In genomic region chr17:42683407-42684031, GRCh38 we compare ENCODE assay signal across 8 cellular contexts. TPM values are rescaled to one million over a fixed set of nuclear protein-coding genes. Genes with fewer than 3 reads are reported as not detected.
DNase-seq lines count a peak whose midpoint lies in the region; ATAC-seq and TF ChIP-seq lines count a peak whose summit lies in the region.

No MANE protein-coding gene starts in this region.

- H3K79me2 ChIP-seq in neural cell (replicated peaks; ENCODE audit: insufficient read depth, low read length) = peaks cover 4% of the 10 kb centered on the region

- H3K4me2 ChIP-seq in neural cell (ENCODE audit: low read length) = peak overlapping the region; percentile 66

- H3K27ac Mint-ChIP-seq in CD4-positive, CD25-positive, alpha-beta regulatory T cell = peak overlapping the region; percentile 48 to 66 (median 60)

- peaks cover 6 to 61% (median 38%) of the 10 kb centered on the region in 4 donors for H3K4me1 Mint-ChIP-seq in CD4-positive, CD25-positive, alpha-beta regulatory T cell

- H3K27me3 Mint-ChIP-seq in CD4-positive, CD25-positive, alpha-beta regulatory T cell = peaks cover 26% of the 10 kb centered on the region

- peaks cover 49% of the 10 kb centered on the region for H3K4me1 ChIP-seq in CD4-positive, CD25-positive, alpha-beta regulatory T cell (ENCODE audit: control insufficient read depth, insufficient read depth, low read length, poor library complexity, severe bottlenecking)

- ATAC-seq in CD4-positive, CD25-positive, alpha-beta regulatory T cell (ENCODE audit: low read depth in 2 of 2) = peak in 1 of 2 donors; percentile 6
- ATAC-seq in GM18519 (IDR thresholded peaks at IDR 0.05; ENCODE audit: low FRiP score, unreplicated experiment) (no peak), GM18907 (IDR thresholded peaks at IDR 0.05; ENCODE audit: unreplicated experiment) (no peak)

- no peaks in the 10 kb centered on the region for H3K9me3 ChIP-seq in CD4-positive, CD25-positive, alpha-beta regulatory T cell (ENCODE audit: control insufficient read depth in 2 of 2, low read length in 2 of 2)
- H3K9me3 ChIP-seq in neural cell (ENCODE audit: low read length) = no peaks in the 10 kb centered on the region

- H3K9me3 Mint-ChIP-seq in CD4-positive, CD25-positive, alpha-beta regulatory T cell = peaks cover 0 to 3% (median 0%) of the 10 kb centered on the region in 7 donors

- H3K9me2 ChIP-seq in neural cell (ENCODE audit: insufficient read depth, low read length) = no peaks in the 10 kb centered on the region

- H3K36me3 Mint-ChIP-seq in CD4-positive, CD25-positive, alpha-beta regulatory T cell = peaks cover 3% of the 10 kb centered on the region

- peak overlapping the region; percentile 54 for H3K4me3 ChIP-seq in CD4-positive, CD25-positive, alpha-beta regulatory T cell (ENCODE audit: low read depth, low read length)
- peak overlapping the region; percentile 58 for H3K4me3 ChIP-seq in epithelial cell of proximal tubule (ENCODE audit: low read depth, low read length)
- H3K4me3 ChIP-seq in neural cell (ENCODE audit: low read length) = peak overlapping the region; percentile 98

- no peak for TF ChIP-seq RAD21 in neural cell (conservative IDR thresholded peaks at IDR 0.05)

- peak overlapping the region; percentile 46 for H2AFZ ChIP-seq in neural cell (ENCODE audit: low read depth, low read length)

- TF ChIP-seq CTCF in epithelial cell of proximal tubule (conservative IDR thresholded peaks at IDR 0.05; ENCODE audit: low read depth, low read length) = no peak
- TF ChIP-seq CTCF in neural cell (IDR thresholded peaks at IDR 0.05; ENCODE audit: poor library complexity, severe bottlenecking) = no peak

- H3F3A ChIP-seq in neural cell (ENCODE audit: insufficient read depth, low read length, poor library complexity, severe bottlenecking) = no peaks in the 10 kb centered on the region

- no peaks in the 10 kb centered on the region for H3K36me3 ChIP-seq in CD4-positive, CD25-positive, alpha-beta regulatory T cell (ENCODE audit: control insufficient read depth, insufficient read depth, low read length)
- H3K36me3 ChIP-seq in neural cell (ENCODE audit: insufficient read depth, low read length) = no peaks in the 10 kb centered on the region

- H3K27ac ChIP-seq in CD4-positive, CD25-positive, alpha-beta regulatory T cell (ENCODE audit: insufficient read depth, low read length, poor library complexity, severe bottlenecking) = peak overlapping the region; percentile 61
- H3K27ac ChIP-seq in neural cell (ENCODE audit: low read length) = peak overlapping the region; percentile 91

- TF ChIP-seq EP300 in neural cell (conservative IDR thresholded peaks at IDR 0.05; ENCODE audit: poor library complexity, severe bottlenecking) = no peak

- H3K9ac ChIP-seq in neural cell (ENCODE audit: low read length) = peak overlapping the region; percentile 97

- H4K20me1 ChIP-seq in neural cell (ENCODE audit: insufficient read depth) = no peaks in the 10 kb centered on the region

- H3K27me3 ChIP-seq in CD4-positive, CD25-positive, alpha-beta regulatory T cell (ENCODE audit: control insufficient read depth, insufficient read depth, low read length) = no peaks in the 10 kb centered on the region
- H3K27me3 ChIP-seq in neural cell (ENCODE audit: insufficient read depth, low read depth, low read length) = no peaks in the 10 kb centered on the region

- DNase-seq in CD4-positive, CD25-positive, alpha-beta regulatory T cell = no peak
- DNase-seq in NCI-H510A treated with DMSO at 0.1 percent for 48 hours (lab: John Stamatoyannopoulos, UW) = peak; percentile 48
- DNase-seq in epithelial cell of proximal tubule (ENCODE audit: low read depth) = no peak
- no peak for DNase-seq in GF-D8 (lab: John Stamatoyannopoulos, UW)
- DNase-seq in NCI-H2107 (lab: John Stamatoyannopoulos, UW) = no peak

- peak overlapping the region; percentile 88 to 90 (median 90) for H3K4me3 Mint-ChIP-seq in CD4-positive, CD25-positive, alpha-beta regulatory T cell

TF ChIP-seq in neural cell, 6 proteins besides CTCF, POLR2A, EP300 and RAD21:
- TF ChIP-seq MXI1 (conservative IDR thresholded peaks at IDR 0.05; ENCODE audit: poor library complexity, severe bottlenecking) (no peak), TAF1 (IDR thresholded peaks at IDR 0.05; ENCODE audit: low read depth) (peak; percentile 64), EZH2 (IDR thresholded peaks at IDR 0.05; ENCODE audit: borderline replicate concordance, insufficient read depth, low read length, poor library complexity, severe bottlenecking) (no peak), SMC3 (conservative IDR thresholded peaks at IDR 0.05; ENCODE audit: poor library complexity) (no peak), REST (IDR thresholded peaks at IDR 0.05; ENCODE audit: borderline replicate concordance) (no peak), POLR2AphosphoS5 (IDR thresholded peaks at IDR 0.05) (peak; percentile 27)

RNA-seq across cellular contexts. Expression of gene CNTNAP1, which starts 1.2 kb away (rescaled TPM):
- total RNA-seq in CD4-positive, CD25-positive, alpha-beta regulatory T cell = 54.9 TPM
- 1 to 10 TPM in 3 of 4 donors, under 1 TPM in 1; 0.94 to 1.7 (median 1.4) TPM for polyA plus RNA-seq in CD4-positive, CD25-positive, alpha-beta regulatory T cell
- 4.1 and 11.8 TPM in 2 replicates for total RNA-seq in epithelial cell of proximal tubule
- polyA plus RNA-seq in neural cell = 21.9 and 23.9 TPM in 2 replicates
- 29.0 and 32.8 TPM in 2 replicates for polyA minus RNA-seq in neural cell

RNA-seq across cellular contexts. Expression of gene CCR10, which starts 1.9 kb away (rescaled TPM):
- 20.6 TPM for total RNA-seq in CD4-positive, CD25-positive, alpha-beta regulatory T cell
- polyA plus RNA-seq in CD4-positive, CD25-positive, alpha-beta regulatory T cell = 100 to 1,000 TPM in 1 of 4 donors, 10 to 100 TPM in 3; 45.2 to 133 (median 63.9) TPM
- total RNA-seq in epithelial cell of proximal tubule = 3.0 and 6.5 TPM in 2 replicates
- polyA plus RNA-seq in neural cell = 3.1 and 5.1 TPM in 2 replicates
- polyA minus RNA-seq in neural cell = 1.9 and 2.7 TPM in 2 replicates

RNA-seq across cellular contexts. Expression of gene PLEKHH3, which starts 6.7 kb away (rescaled TPM):
- 4.8 TPM for total RNA-seq in CD4-positive, CD25-positive, alpha-beta regulatory T cell
- polyA plus RNA-seq in CD4-positive, CD25-positive, alpha-beta regulatory T cell = 1 to 10 TPM in 1 of 4 donors, under 1 TPM in 3; 0.38 to 1.1 (median 0.66) TPM
- 8.5 and 19.1 TPM in 2 replicates for total RNA-seq in epithelial cell of proximal tubule
- polyA plus RNA-seq in neural cell = 18.4 and 20.2 TPM in 2 replicates
- polyA minus RNA-seq in neural cell = 14.1 and 19.0 TPM in 2 replicates

RNA-seq across cellular contexts. Expression of gene TUBG2, which starts 24.4 kb away (rescaled TPM):
- 13.7 TPM for total RNA-seq in CD4-positive, CD25-positive, alpha-beta regulatory T cell
- polyA plus RNA-seq in CD4-positive, CD25-positive, alpha-beta regulatory T cell = 1 to 10 TPM; 2.8 to 4.0 (median 3.8) TPM
- total RNA-seq in epithelial cell of proximal tubule = 8.2 and 14.2 TPM in 2 replicates
- 24.9 and 28.9 TPM in 2 replicates for polyA plus RNA-seq in neural cell
- polyA minus RNA-seq in neural cell = 14.6 and 16.1 TPM in 2 replicates
